ENCODE assay signal across 33 cellular contexts in the genomic region with DNA sequence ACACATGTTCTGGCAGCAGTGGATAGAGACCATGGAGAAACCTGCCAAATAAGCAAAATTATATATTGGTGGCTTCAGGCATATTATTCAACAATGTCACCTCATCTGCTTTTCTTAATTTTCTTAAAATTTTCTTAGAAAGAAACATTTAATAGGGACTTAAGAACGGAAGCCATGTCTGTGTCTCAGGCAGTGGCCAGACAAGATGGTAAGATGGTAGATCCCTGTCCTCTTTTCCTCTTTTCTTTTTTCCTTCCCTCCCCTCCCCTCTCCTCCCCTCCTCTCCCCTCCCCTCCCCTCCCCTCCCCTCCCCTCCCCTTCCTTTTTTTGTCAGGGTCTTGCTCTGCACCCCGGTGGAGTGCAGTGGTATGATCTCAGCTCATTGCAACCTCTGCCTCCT.
"Had no signal": no experiment of that assay in that cellular context is flagged by ENCODE, and none has a peak within 500 bp of the region (broad histone marks: within the 10 kb centered on the region; RNA-seq: fewer than 3 reads in every experiment).

No MANE protein-coding gene starts in this region.

- H3K27me3 Mint-ChIP-seq: activated CD4-positive, alpha-beta T cell treated with anti-CD3 and anti-CD28 coated beads for 36 hours; dendritic cell treated with granulocyte-macrophage colony-stimulating factor and Interleukin-4, amounts not matched to agents 40 ng/mL and 50 ng/mL, for 4 days had no signal

- H3K27ac Mint-ChIP-seq: activated CD4-positive, alpha-beta T cell treated with anti-CD3 and anti-CD28 coated beads for 36 hours; activated CD8-positive, alpha-beta T cell treated with anti-CD3 and anti-CD28 coated beads for 36 hours; activated naive CD8-positive, alpha-beta T cell; activated T-helper 17 cell treated with anti-CD3 and anti-CD28 coated beads, Interleukin-2, amount 50 U/mL, for 72 hours; dendritic cell treated with granulocyte-macrophage colony-stimulating factor and Interleukin-4, amounts not matched to agents 40 ng/mL and 50 ng/mL, for 4 days; endodermal cell; T-helper 17 cell; T-helper 2 cell treated with Interferon-gamma antibody and Interleukin-4, amounts not matched to agents 5 μg/mL and 100 μg/mL, for 36 hours had no signal

- H3K27ac ChIP-seq: brain microvascular endothelial cell, coronary artery, dorsolateral prefrontal cortex had no signal

- H3K4me3 ChIP-seq: coronary artery, dorsolateral prefrontal cortex had no signal

- FAIRE-seq: astrocyte, bronchial epithelial cell, frontal cortex had no signal

- H3K27me3 ChIP-seq: brain microvascular endothelial cell, dorsolateral prefrontal cortex had no signal

- ATAC-seq: activated CD4-positive, alpha-beta T cell treated with anti-CD3 and anti-CD28 coated beads for 36 hours; activated CD8-positive, alpha-beta T cell treated with anti-CD3 and anti-CD28 coated beads for 36 hours; activated T-cell treated with anti-CD3 and anti-CD28 coated beads, Interleukin-2, amount 50 U/mL, for 4 hours; activated T-helper 17 cell treated with anti-CD3 and anti-CD28 coated beads, Interleukin-2, amount 50 U/mL, for 72 hours; esophagus mucosa; T-helper 17 cell had no signal

- H3K4me3 Mint-ChIP-seq: activated CD4-positive, alpha-beta T cell treated with anti-CD3 and anti-CD28 coated beads for 36 hours; activated CD8-positive, alpha-beta T cell treated with anti-CD3 and anti-CD28 coated beads for 36 hours; activated naive CD8-positive, alpha-beta T cell; activated T-cell treated with anti-CD3 and anti-CD28 coated beads, Interleukin-2, amount 50 U/mL, for 4 hours; activated T-helper 17 cell treated with anti-CD3 and anti-CD28 coated beads, Interleukin-2, amount 50 U/mL, for 72 hours; central memory CD8-positive, alpha-beta T cell; dendritic cell treated with granulocyte-macrophage colony-stimulating factor and Interleukin-4, amounts not matched to agents 40 ng/mL and 50 ng/mL, for 4 days; endodermal cell; T-helper 17 cell; T-helper 2 cell treated with Interferon-gamma antibody and Interleukin-4, amounts not matched to agents 5 μg/mL and 100 μg/mL, for 36 hours had no signal

- H3K9me3 Mint-ChIP-seq: activated CD8-positive, alpha-beta T cell treated with anti-CD3 and anti-CD28 coated beads for 36 hours; activated T-cell treated with anti-CD3 and anti-CD28 coated beads, Interleukin-2, amount 50 U/mL, for 4 hours; activated T-helper 17 cell treated with anti-CD3 and anti-CD28 coated beads, Interleukin-2, amount 50 U/mL, for 72 hours; central memory CD8-positive, alpha-beta T cell; dendritic cell treated with granulocyte-macrophage colony-stimulating factor and Interleukin-4, amounts not matched to agents 40 ng/mL and 50 ng/mL, for 4 days; endodermal cell; T-helper 2 cell treated with Interferon-gamma antibody and Interleukin-4, amounts not matched to agents 5 μg/mL and 100 μg/mL, for 36 hours had no signal

- H3K36me3 Mint-ChIP-seq: activated naive CD8-positive, alpha-beta T cell had no signal

- DNase-seq: activated CD4-positive, alpha-beta T cell treated with anti-CD3 and anti-CD28 coated beads for 36 hours; activated CD4-positive, alpha-beta T cell treated with anti-CD3 and anti-CD28 coated beads, Interleukin-2, amount 50 U/mL, for 1 hour; activated CD4-positive, alpha-beta T cell treated with anti-CD3 and anti-CD28 coated beads, Interleukin-2, amount 50 U/mL, for 48 hours; activated CD4-positive, CD25-positive, alpha-beta regulatory T cell; activated CD4-positive, CD25-positive, alpha-beta regulatory T cell treated with anti-CD3 and anti-CD28 coated beads, Interleukin-2, amount 50 U/mL, for 72 hours; activated CD8-positive, alpha-beta memory T cell treated with anti-CD3 and anti-CD28 coated beads for 24 hours; activated CD8-positive, alpha-beta T cell treated with anti-CD3 and anti-CD28 coated beads for 36 hours; activated effector memory CD4-positive, alpha-beta T cell treated with Interleukin-2 at 50 U/mL for 16 hours; activated gamma-delta T cell treated with Interleukin-2 at 50 U/mL for 16 hours; activated naive CD4-positive, alpha-beta T cell treated with anti-CD3 and anti-CD28 coated beads, Interleukin-2, amount 50 U/mL, for 16 hours; activated naive CD4-positive, alpha-beta T cell treated with Interleukin-2 at 50 U/mL for 16 hours; activated T-cell treated with anti-CD3 and anti-CD28 coated beads, Interleukin-2, amount 50 U/mL, for 4 hours; amniotic stem cell; anterior cingulate cortex; brain microvascular endothelial cell; dorsolateral prefrontal cortex; effector memory CD4-positive, alpha-beta T cell; endodermal cell; foreskin fibroblast; head of caudate nucleus; T-helper 1 cell; T-helper 17 cell; T1000 had no signal

- H3K4me1 Mint-ChIP-seq: activated CD4-positive, alpha-beta T cell treated with anti-CD3 and anti-CD28 coated beads for 36 hours; activated T-helper 17 cell treated with anti-CD3 and anti-CD28 coated beads, Interleukin-2, amount 50 U/mL, for 72 hours; central memory CD8-positive, alpha-beta T cell; T-helper 17 cell had no signal

- H3K36me3 ChIP-seq: brain microvascular endothelial cell had no signal
